Comparison of ENCODE assay signal across 1 cellular context in the genomic region with DNA sequence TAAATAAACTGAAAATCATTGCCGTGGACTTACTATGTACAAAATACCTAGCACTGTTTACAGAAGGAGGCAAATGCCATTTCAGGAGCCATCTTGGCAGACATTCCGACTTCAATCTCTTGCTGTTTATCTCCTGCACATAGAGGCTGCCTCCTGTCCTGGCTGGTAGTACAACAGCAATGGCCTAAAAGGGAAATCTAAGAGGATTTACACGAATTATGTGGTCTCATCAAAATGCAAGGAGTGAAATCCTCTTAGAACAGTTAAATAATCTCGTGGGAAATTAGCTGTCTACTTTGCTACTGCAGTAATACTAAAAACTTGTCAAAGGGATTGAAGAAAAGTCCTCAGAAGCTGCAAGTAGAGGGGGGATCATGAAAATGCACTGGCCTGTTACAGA.
TF ChIP-seq lines count a peak whose summit lies in the region.

No MANE protein-coding gene starts in this region.

TF ChIP-seq in SK-N-SH, 30 proteins besides CTCF, POLR2A, EP300 and RAD21 (continued from another document):
- TF ChIP-seq MAX (IDR thresholded peaks at IDR 0.05; ENCODE audit: low read depth) (no peak), NFIC (IDR thresholded peaks at IDR 0.05; ENCODE audit: borderline replicate concordance) (no peak), FOXM1 (IDR thresholded peaks at IDR 0.05; ENCODE audit: low read depth) (no peak)
- TF ChIP-seq, protein P1, sequence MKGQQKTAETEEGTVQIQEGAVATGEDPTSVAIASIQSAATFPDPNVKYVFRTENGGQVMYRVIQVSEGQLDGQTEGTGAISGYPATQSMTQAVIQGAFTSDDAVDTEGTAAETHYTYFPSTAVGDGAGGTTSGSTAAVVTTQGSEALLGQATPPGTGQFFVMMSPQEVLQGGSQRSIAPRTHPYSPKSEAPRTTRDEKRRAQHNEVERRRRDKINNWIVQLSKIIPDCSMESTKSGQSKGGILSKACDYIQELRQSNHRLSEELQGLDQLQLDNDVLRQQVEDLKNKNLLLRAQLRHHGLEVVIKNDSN (IDR thresholded peaks at IDR 0.05; ENCODE audit: borderline replicate concordance, low read depth) = no peak
